In genomic region chr18:13524824-13525223, GRCh38 we compare ENCODE assay signal across 22 cellular contexts.
DNase-seq lines count a peak whose midpoint lies in the region; ATAC-seq and TF ChIP-seq lines count a peak whose summit lies in the region.
"Had no signal": no experiment of that assay in that cellular context is flagged by ENCODE, and none has a peak within 500 bp of the region (broad histone marks: within the 10 kb centered on the region; RNA-seq: fewer than 3 reads in every experiment).

No MANE protein-coding gene starts in this region.

- H3K27ac Mint-ChIP-seq in CD4-positive, alpha-beta T cell = peak overlapping the region; percentile 10
- H3K27ac Mint-ChIP-seq: H9 had no signal

- peaks cover 41% of the 10 kb centered on the region for H3K36me3 Mint-ChIP-seq in CD4-positive, alpha-beta T cell (ENCODE audit: low read depth)

- ATAC-seq in CD4-positive, alpha-beta T cell (ENCODE audit: poor library complexity) = no peak
- no peak for ATAC-seq in GM21717 (IDR thresholded peaks at IDR 0.05; ENCODE audit: unreplicated experiment)

- peaks cover 44% of the 10 kb centered on the region for H3K4me1 Mint-ChIP-seq in CD4-positive, alpha-beta T cell (ENCODE audit: low read depth)
- H3K4me1 Mint-ChIP-seq: H9 had no signal

- H3K27me3 ChIP-seq in CD4-positive, alpha-beta T cell (ENCODE audit: control insufficient read depth, insufficient read depth, low read length) = no peaks in the 10 kb centered on the region
- H3K27me3 ChIP-seq in left ventricle myocardium inferior (ENCODE audit: low read depth) = no peaks in the 10 kb centered on the region
- H3K27me3 ChIP-seq: BLaER1 had no signal

- POLR2A ChIA-PET in CD4-positive, alpha-beta T cell (lab: Charles Lee) = interaction anchor here (1.4 kb wide), 1 partner anchor 11 kb away, joined by 4 read pairs; no protein-coding TSS in a partner anchor

- intact Hi-C loops in CD4-positive, alpha-beta T cell (cut with DNase I, micrococcal nuclease) = no loop called here
- intact Hi-C loops in left ventricle myocardium inferior (cut with micrococcal nuclease) = no loop called here

- H3K36me3 ChIP-seq in left ventricle myocardium inferior = no peaks in the 10 kb centered on the region

- H3K27me3 Mint-ChIP-seq in CD4-positive, alpha-beta T cell = no peaks in the 10 kb centered on the region
- H3K27me3 Mint-ChIP-seq: CD4-positive, alpha-beta memory T cell had no signal

- H3K9me3 ChIP-seq in CD4-positive, alpha-beta T cell (ENCODE audit: control insufficient read depth, low read length) = no peaks in the 10 kb centered on the region
- no peaks in the 10 kb centered on the region for H3K9me3 ChIP-seq in left ventricle myocardium inferior (replicated peaks)
- H3K9me3 ChIP-seq: BLaER1, Caco-2 had no signal

- H3K4me3 ChIP-seq in left ventricle myocardium inferior = no peak overlapping the region
- H3K4me3 ChIP-seq: BLaER1, GM23248, PC-9 had no signal

- no peak for TF ChIP-seq CTCF in CD4-positive, alpha-beta T cell (IDR thresholded peaks at IDR 0.05)
- no peak for TF ChIP-seq CTCF in left ventricle myocardium inferior (IDR thresholded peaks at IDR 0.05; ENCODE audit: borderline replicate concordance)

- CTCF ChIA-PET in CD4-positive, alpha-beta T cell (lab: Charles Lee) = no interaction called here

- H3K4me1 ChIP-seq in left ventricle myocardium inferior = peaks cover 36% of the 10 kb centered on the region
- H3K4me1 ChIP-seq: Caco-2 had no signal

- no peak overlapping the region for H3K27ac ChIP-seq in CD4-positive, alpha-beta T cell (ENCODE audit: low read depth, low read length)
- peak overlapping the region; percentile 44 for H3K27ac ChIP-seq in left ventricle myocardium inferior (replicated peaks)
- H3K27ac ChIP-seq: BLaER1, GM23248, PC-9 had no signal

- H3K9me3 Mint-ChIP-seq in CD4-positive, alpha-beta T cell = no peaks in the 10 kb centered on the region
- H3K9me3 Mint-ChIP-seq: CD4-positive, alpha-beta memory T cell; H9 had no signal

- H3K4me3 Mint-ChIP-seq in CD4-positive, alpha-beta T cell = no peak overlapping the region
- H3K4me3 Mint-ChIP-seq: CD4-positive, alpha-beta memory T cell; H9 had no signal

- no peak for DNase-seq in CD4-positive, alpha-beta T cell
- DNase-seq in NCI-H82 (lab: John Stamatoyannopoulos, UW) (peak; percentile 74), left ventricle myocardium inferior (no peak), putamen (ENCODE audit: low spot score) (peak; percentile 79), cerebellar nuclear complex (lab: John Stamatoyannopoulos, UW) (no peak), occipital lobe (lab: John Stamatoyannopoulos, UW) (no peak)
- DNase-seq: Caco-2; CD4-positive, alpha-beta memory T cell; DND-41; GM23248; H9; KBM-7; MM.1S; NCI-H1048; NCI-H1436; NCI-H1930; NCI-H69; PC-9; RPMI8226; SIG-M5 had no signal

Comparison
In these comparisons a context has a peak if more than half of its experiments do, and no peak if none do; other contexts are left out.
1. DNase-seq: peak in NCI-H82 (single experiment) and putamen (single experiment); none in CD4-positive, alpha-beta T cell (0 of 10), left ventricle myocardium inferior (single experiment), cerebellar nuclear complex (0 of 2) and occipital lobe (single experiment).